23 cellular contexts compared by ENCODE assay signal in genomic region chr5:127419007-127419406, GRCh38.
DNase-seq lines count a peak whose midpoint lies in the region; ATAC-seq and TF ChIP-seq lines count a peak whose summit lies in the region.
"Had no signal": no experiment of that assay in that cellular context is flagged by ENCODE, and none has a peak within 500 bp of the region (broad histone marks: within the 10 kb centered on the region; RNA-seq: fewer than 3 reads in every experiment).

No MANE protein-coding gene starts in this region.

- H3K4me2 ChIP-seq in H9 (ENCODE audit: insufficient read depth, insufficient read length, low read length) (no peak overlapping the region), mesendoderm (ENCODE audit: low read length) (no peak overlapping the region)
- H3K4me2 ChIP-seq: BLaER1 treated with 17β-estradiol and CSF1 and Interleukin-3, amounts not matched to agents 10 nM and 100 nM; SK-N-SH had no signal

- H2AFZ ChIP-seq in H9 (ENCODE audit: low read length): no peak overlapping the region

- no peaks in the 10 kb centered on the region for H3K27me3 ChIP-seq in H9 (ENCODE audit: insufficient read depth, low read length)
- H3K27me3 ChIP-seq in mesendoderm (ENCODE audit: insufficient read depth, low read length, poor library complexity): no peaks in the 10 kb centered on the region
- H3K27me3 ChIP-seq: BLaER1 treated with 17β-estradiol and CSF1 and Interleukin-3, amounts not matched to agents 10 nM and 100 nM; upper lobe of left lung had no signal

- H2BK5ac ChIP-seq in H9 (ENCODE audit: insufficient read length, low read length) (no peak overlapping the region), mesendoderm (ENCODE audit: low read length) (no peak overlapping the region)

- H3K27ac Mint-ChIP-seq in H9: no peak overlapping the region
- no peak overlapping the region for H3K27ac Mint-ChIP-seq in activated naive CD8-positive, alpha-beta T cell treated with anti-CD3 and anti-CD28 coated beads, Interleukin-2, amount 50 U/mL, for 24 hours
- H3K27ac Mint-ChIP-seq: activated CD8-positive, alpha-beta memory T cell treated with anti-CD3 and anti-CD28 coated beads, Interleukin-2, amount 10 ng/mL, durations not matched to agents 7 days and 5 days; stimulated activated memory B cell treated with anti-CD40 and anti-IgM and Interleukin-4, amounts not matched to agents 10 μg/mL and 1 μg/mL and 100 μg/mL, for 72 hours had no signal

- H3K23me2 ChIP-seq in H9 (ENCODE audit: insufficient read length, low read depth, low read length, poor library complexity, severe bottlenecking): no peaks in the 10 kb centered on the region

- H3K4ac ChIP-seq in H9 (ENCODE audit: low read depth, low read length): no peak overlapping the region
- H3K4ac ChIP-seq in mesendoderm (ENCODE audit: low read depth, low read length): no peak overlapping the region

- H4K5ac ChIP-seq in H9 (ENCODE audit: insufficient read length, low read depth, low read length) (no peak overlapping the region), mesendoderm (ENCODE audit: low read length) (no peak overlapping the region)

- no peak overlapping the region for H3K23ac ChIP-seq in H9 (ENCODE audit: insufficient read length, low read depth, low read length)
- no peak overlapping the region for H3K23ac ChIP-seq in mesendoderm (ENCODE audit: low read length)

- no peak overlapping the region for H3K18ac ChIP-seq in H9 (ENCODE audit: insufficient read length, low read depth, low read length)
- no peak overlapping the region for H3K18ac ChIP-seq in mesendoderm (ENCODE audit: low read length)

- H3K4me1 ChIP-seq in H9 (ENCODE audit: insufficient read depth, low read length) (no peaks in the 10 kb centered on the region), mesendoderm (ENCODE audit: control insufficient read depth, low read depth, low read length) (no peaks in the 10 kb centered on the region)
- H3K4me1 ChIP-seq: upper lobe of left lung had no signal

- no peak overlapping the region for H4K91ac ChIP-seq in H9 (ENCODE audit: insufficient read length, low read depth, low read length)

- no peak overlapping the region for H3T11ph ChIP-seq in H9 (ENCODE audit: low read length)

- no peak overlapping the region for H3K4me3 Mint-ChIP-seq in H9
- no peak overlapping the region for H3K4me3 Mint-ChIP-seq in activated naive CD8-positive, alpha-beta T cell treated with anti-CD3 and anti-CD28 coated beads, Interleukin-2, amount 50 U/mL, for 24 hours
- H3K4me3 Mint-ChIP-seq: activated CD8-positive, alpha-beta memory T cell treated with anti-CD3 and anti-CD28 coated beads, Interleukin-2, amount 10 ng/mL, durations not matched to agents 7 days and 5 days; stimulated activated memory B cell treated with anti-CD40 and anti-IgM and Interleukin-4, amounts not matched to agents 10 μg/mL and 1 μg/mL and 100 μg/mL, for 72 hours had no signal

- H2BK15ac ChIP-seq in H9 (ENCODE audit: low read depth, low read length) (no peak overlapping the region), mesendoderm (replicated peaks; ENCODE audit: low read depth) (no peak overlapping the region)

- H3K36me3 ChIP-seq in mesendoderm (ENCODE audit: control insufficient read depth, insufficient read depth, low read length): no peaks in the 10 kb centered on the region
- H3K36me3 ChIP-seq: BLaER1 treated with 17β-estradiol and CSF1 and Interleukin-3, amounts not matched to agents 10 nM and 100 nM; upper lobe of left lung had no signal

- no peak overlapping the region for H3K4me3 ChIP-seq in mesendoderm (ENCODE audit: low read length)
- H3K4me3 ChIP-seq: BLaER1 treated with 17β-estradiol and CSF1 and Interleukin-3, amounts not matched to agents 10 nM and 100 nM; skin epidermis; upper lobe of left lung had no signal

- DNase-seq in H9 (no peak), NCI-H1092 treated with DMSO at 0.1 percent for 48 hours (lab: John Stamatoyannopoulos, UW) (peak; percentile 81), mesendoderm (peak; percentile 32), cerebellar nuclear complex (lab: John Stamatoyannopoulos, UW) (no peak)
- DNase-seq in activated naive CD8-positive, alpha-beta T cell treated with anti-CD3 and anti-CD28 coated beads, Interleukin-2, amount 50 U/mL, for 24 hours: no peak
- no peak for DNase-seq in stimulated activated naive CD8-positive, alpha-beta T cell treated with anti-CD3 and anti-CD28 coated beads, Interleukin-15, Interleukin-2, amounts not matched to agents 100 U/mL and 50 U/mL, for 24 hours
- DNase-seq: activated CD4-positive, alpha-beta T cell treated with anti-CD3 and anti-CD28 coated beads, Interleukin-2, amount 50 U/mL, for 4 hours; activated CD8-positive, alpha-beta memory T cell treated with anti-CD3 and anti-CD28 coated beads, Interleukin-2, amount 10 ng/mL, durations not matched to agents 7 days and 5 days; activated T-cell treated with anti-CD3 and anti-CD28 coated beads, Interleukin-2, amount 50 U/mL, for 48 hours; NCI-H1930; NK-92 treated with Interleukin-12 subunit alpha and Interleukin-12 subunit beta, amount 100 ng/mL, for 24 hours; PC-3; retina; SK-N-SH; upper lobe of left lung had no signal

- H3K79me1 ChIP-seq in H9 (ENCODE audit: insufficient read depth, low read depth, low read length, poor library complexity, severe bottlenecking): no peaks in the 10 kb centered on the region
- no peaks in the 10 kb centered on the region for H3K79me1 ChIP-seq in mesendoderm (ENCODE audit: low read length)

- H3K27ac ChIP-seq in H9 (ENCODE audit: insufficient read length, low read depth, low read length) (no peak overlapping the region), angular gyrus (ENCODE audit: low read depth, low read length) (peak overlapping the region; percentile 37), mesendoderm (ENCODE audit: low read depth, low read length) (no peak overlapping the region)
- H3K27ac ChIP-seq: BLaER1 treated with 17β-estradiol and CSF1 and Interleukin-3, amounts not matched to agents 10 nM and 100 nM; skin epidermis; upper lobe of left lung had no signal

- ATAC-seq in activated naive CD8-positive, alpha-beta T cell treated with anti-CD3 and anti-CD28 coated beads, Interleukin-2, amount 50 U/mL, for 24 hours: no peak
- ATAC-seq in stimulated activated naive CD8-positive, alpha-beta T cell treated with anti-CD3 and anti-CD28 coated beads, Interleukin-15, Interleukin-2, amounts not matched to agents 100 U/mL and 50 U/mL, for 24 hours: no peak
- ATAC-seq: activated CD4-positive, CD25-positive, alpha-beta regulatory T cell treated with anti-CD3 and anti-CD28 coated beads, Interleukin-2, amount 50 U/mL, for 24 hours; activated CD8-positive, alpha-beta memory T cell treated with anti-CD3 and anti-CD28 coated beads, Interleukin-2, amount 10 ng/mL, durations not matched to agents 7 days and 5 days; left lobe of liver; PC-3; Right ventricle myocardium inferior; stimulated activated memory B cell treated with anti-CD40 and anti-IgM and Interleukin-4, amounts not matched to agents 10 μg/mL and 1 μg/mL and 100 μg/mL, for 72 hours had no signal

- TF ChIP-seq CTCF in H9 (conservative IDR thresholded peaks at IDR 0.05): peak; percentile 19; the same call in 1 of the 3 replicates

- no peak overlapping the region for H3K56ac ChIP-seq in H9 (ENCODE audit: insufficient read length, low read depth, low read length)
- no peak overlapping the region for H3K56ac ChIP-seq in mesendoderm (ENCODE audit: low read length)

- H3K79me2 ChIP-seq in H9 (ENCODE audit: insufficient read depth, low read length) (no peaks in the 10 kb centered on the region), mesendoderm (ENCODE audit: control insufficient read depth, insufficient read depth, low read length) (no peaks in the 10 kb centered on the region)

- H3K4me1 Mint-ChIP-seq in H9: peaks cover 0 to 2% of the 10 kb centered on the region in 2 experiments; a peak in 1 of 4 replicates
- H3K4me1 Mint-ChIP-seq in activated naive CD8-positive, alpha-beta T cell treated with anti-CD3 and anti-CD28 coated beads, Interleukin-2, amount 50 U/mL, for 24 hours: peaks cover 3% of the 10 kb centered on the region

- H3K14ac ChIP-seq in H9 (ENCODE audit: insufficient read depth, low read length): no peak overlapping the region

- peaks cover 4 to 19% (median 13%) of the 10 kb centered on the region in 3 experiments for H3K36me3 Mint-ChIP-seq in H9 (ENCODE audit: insufficient read depth in 1 of 3, low read depth in 3 of 3)
- no peaks in the 10 kb centered on the region for H3K36me3 Mint-ChIP-seq in activated naive CD8-positive, alpha-beta T cell treated with anti-CD3 and anti-CD28 coated beads, Interleukin-2, amount 50 U/mL, for 24 hours (ENCODE audit: low read depth)
- H3K36me3 Mint-ChIP-seq: activated CD8-positive, alpha-beta memory T cell treated with anti-CD3 and anti-CD28 coated beads, Interleukin-2, amount 10 ng/mL, durations not matched to agents 7 days and 5 days; stimulated activated memory B cell treated with anti-CD40 and anti-IgM and Interleukin-4, amounts not matched to agents 10 μg/mL and 1 μg/mL and 100 μg/mL, for 72 hours had no signal

- no peak overlapping the region for H2BK120ac ChIP-seq in H9 (ENCODE audit: low read depth, low read length, poor library complexity, severe bottlenecking)
- no peak overlapping the region for H2BK120ac ChIP-seq in mesendoderm (ENCODE audit: low read depth, low read length)

- H3K27me3 Mint-ChIP-seq in H9 (ENCODE audit: low read depth): no peaks in the 10 kb centered on the region
- H3K27me3 Mint-ChIP-seq in activated naive CD8-positive, alpha-beta T cell treated with anti-CD3 and anti-CD28 coated beads, Interleukin-2, amount 50 U/mL, for 24 hours: no peaks in the 10 kb centered on the region
- H3K27me3 Mint-ChIP-seq: stimulated activated memory B cell treated with anti-CD40 and anti-IgM and Interleukin-4, amounts not matched to agents 10 μg/mL and 1 μg/mL and 100 μg/mL, for 72 hours had no signal

- WGBS in H9 (ENCODE audit: extremely low coverage, insufficient read length, low lambda C conversion rate): no CpG with 5 or more reads among the region's 5 CpGs
- no CpG with 5 or more reads among the region's 5 CpGs for WGBS in mesendoderm (ENCODE audit: extremely low coverage, insufficient coverage, low lambda C conversion rate)

- H4K20me1 ChIP-seq in H9 (ENCODE audit: control insufficient read depth, insufficient read depth, insufficient read length): no peaks in the 10 kb centered on the region
- H4K20me1 ChIP-seq: BLaER1 treated with 17β-estradiol and CSF1 and Interleukin-3, amounts not matched to agents 10 nM and 100 nM had no signal

- no peak overlapping the region for H4K8ac ChIP-seq in H9 (replicated peaks; ENCODE audit: insufficient read length, low read depth, low read length)
- H4K8ac ChIP-seq in mesendoderm (ENCODE audit: low read depth, low read length): no peak overlapping the region

- H3K9ac ChIP-seq in H9 (ENCODE audit: extremely low read depth, insufficient read length, low read length): no peak overlapping the region
- H3K9ac ChIP-seq in mesendoderm (ENCODE audit: low read length): no peak overlapping the region
- H3K9ac ChIP-seq: BLaER1 treated with 17β-estradiol and CSF1 and Interleukin-3, amounts not matched to agents 10 nM and 100 nM; SK-N-SH had no signal

- no peak overlapping the region for H2BK12ac ChIP-seq in H9 (ENCODE audit: insufficient read length, low read depth, low read length)

- no peaks in the 10 kb centered on the region for H3K9me3 ChIP-seq in H9 (ENCODE audit: control insufficient read depth, low read depth, low read length)
- H3K9me3 ChIP-seq: SK-N-SH, upper lobe of left lung had no signal

- no peak overlapping the region for H2BK20ac ChIP-seq in H9 (ENCODE audit: low read depth, low read length, poor library complexity, severe bottlenecking)

- no peaks in the 10 kb centered on the region for H3K9me3 Mint-ChIP-seq in H9
- H3K9me3 Mint-ChIP-seq in activated naive CD8-positive, alpha-beta T cell treated with anti-CD3 and anti-CD28 coated beads, Interleukin-2, amount 50 U/mL, for 24 hours: no peaks in the 10 kb centered on the region
- H3K9me3 Mint-ChIP-seq: nephron; stimulated activated memory B cell treated with anti-CD40 and anti-IgM and Interleukin-4, amounts not matched to agents 10 μg/mL and 1 μg/mL and 100 μg/mL, for 72 hours had no signal

- no peak overlapping the region for H2AK5ac ChIP-seq in H9 (ENCODE audit: insufficient read length, low read length)
- no peak overlapping the region for H2AK5ac ChIP-seq in mesendoderm (ENCODE audit: low read length)

Comparison
In these comparisons a context has a peak if more than half of its experiments do, and no peak if none do; other contexts are left out.
1. DNase-seq: peak in NCI-H1092 treated with DMSO at 0.1 percent for 48 hours (single experiment) and mesendoderm (single experiment); none in H9 (single experiment), cerebellar nuclear complex (0 of 2), activated naive CD8-positive, alpha-beta T cell treated with anti-CD3 and anti-CD28 coated beads, Interleukin-2, amount 50 U/mL, for 24 hours (single experiment) and stimulated activated naive CD8-positive, alpha-beta T cell treated with anti-CD3 and anti-CD28 coated beads, Interleukin-15, Interleukin-2, amounts not matched to agents 100 U/mL and 50 U/mL, for 24 hours (single experiment).